Comparison of ENCODE assay signal across 1 cellular context in genomic region chr12:98397323-98398105, GRCh38.
TF ChIP-seq lines count a peak whose summit lies in the region.

No MANE protein-coding gene starts in this region.

TF ChIP-seq in HEK293, 187 proteins besides CTCF, POLR2A, EP300 and RAD21 (continued from another document and continues in another):
- TF ChIP-seq, protein P1, sequence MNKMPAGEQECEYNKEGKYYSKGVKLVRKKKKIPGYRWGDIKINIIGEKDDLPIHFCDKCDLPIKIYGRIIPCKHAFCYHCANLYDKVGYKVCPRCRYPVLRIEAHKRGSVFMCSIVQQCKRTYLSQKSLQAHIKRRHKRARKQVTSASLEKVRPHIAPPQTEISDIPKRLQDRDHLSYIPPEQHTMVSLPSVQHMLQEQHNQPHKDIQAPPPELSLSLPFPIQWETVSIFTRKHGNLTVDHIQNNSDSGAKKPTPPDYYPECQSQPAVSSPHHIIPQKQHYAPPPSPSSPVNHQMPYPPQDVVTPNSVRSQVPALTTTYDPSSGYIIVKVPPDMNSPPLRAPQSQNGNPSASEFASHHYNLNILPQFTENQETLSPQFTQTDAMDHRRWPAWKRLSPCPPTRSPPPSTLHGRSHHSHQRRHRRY (tag by site-specific recombination; IDR thresholded peaks at IDR 0.05): no peak
- TF ChIP-seq SCRT2 (tag by site-specific recombination; IDR thresholded peaks at IDR 0.05) (peak; percentile 44; the same call in 1 of the 2 replicates), WT1 (tag by site-specific recombination; IDR thresholded peaks at IDR 0.05) (no peak), HOXA7 (CRISPR knock-in tag; IDR thresholded peaks at IDR 0.05; ENCODE audit: borderline replicate concordance) (no peak), ZFHX2 (tag by site-specific recombination; conservative IDR thresholded peaks at IDR 0.05) (no peak), ZNF560 (tag by site-specific recombination; IDR thresholded peaks at IDR 0.05; ENCODE audit: borderline replicate concordance) (no peak), GLI2 (tag by site-specific recombination; IDR thresholded peaks at IDR 0.05; ENCODE audit: borderline replicate concordance, low read depth) (no peak), ZNF311 (tag by site-specific recombination; IDR thresholded peaks at IDR 0.05; ENCODE audit: borderline replicate concordance) (no peak), ATF2 (tag by site-specific recombination; IDR thresholded peaks at IDR 0.05; ENCODE audit: low read depth) (no peak), ZNF292 (tag by site-specific recombination; IDR thresholded peaks at IDR 0.05; ENCODE audit: borderline replicate concordance, low read depth) (no peak), PRDM6 (tag by site-specific recombination; IDR thresholded peaks at IDR 0.05) (no peak), OSR2 (tag by site-specific recombination; IDR thresholded peaks at IDR 0.05) (no peak), ZNF571 (tag by site-specific recombination; IDR thresholded peaks at IDR 0.05) (no peak), SP7 (tag by site-specific recombination; IDR thresholded peaks at IDR 0.05) (0 out of 2 replicates have a peak, but pooled peaks have one; percentile 22), SP2 (tag by site-specific recombination; IDR thresholded peaks at IDR 0.05) (no peak), ZIC2 (tag by site-specific recombination; IDR thresholded peaks at IDR 0.05) (0 out of 2 replicates have a peak, but pooled peaks have one; percentile 27), ZNF221 (tag by site-specific recombination; IDR thresholded peaks at IDR 0.05; ENCODE audit: borderline replicate concordance) (no peak), ZNF274 (IDR thresholded peaks at IDR 0.05; ENCODE audit: low read length) (no peak), ZNF274 (tag by site-specific recombination; IDR thresholded peaks at IDR 0.05; ENCODE audit: borderline replicate concordance) (no peak), ZNF777 (tag by site-specific recombination; IDR thresholded peaks at IDR 0.05; ENCODE audit: borderline replicate concordance) (no peak), ZNF19 (tag by site-specific recombination; IDR thresholded peaks at IDR 0.05; ENCODE audit: low read depth) (no peak), ZNF521 (tag by site-specific recombination; IDR thresholded peaks at IDR 0.05) (no peak), ZSCAN23 (tag by site-specific recombination; IDR thresholded peaks at IDR 0.05) (no peak), ZSCAN16 (tag by site-specific recombination; IDR thresholded peaks at IDR 0.05) (no peak), KLF1 (tag by site-specific recombination; IDR thresholded peaks at IDR 0.05) (no peak), OVOL3 (tag by site-specific recombination; IDR thresholded peaks at IDR 0.05) (no peak), ZNF624 (tag by site-specific recombination; IDR thresholded peaks at IDR 0.05) (no peak), ZNF585B (tag by site-specific recombination; IDR thresholded peaks at IDR 0.05) (no peak), ZNF302 (tag by site-specific recombination; IDR thresholded peaks at IDR 0.05; ENCODE audit: low read depth) (no peak), ZNF169 (tag by site-specific recombination; IDR thresholded peaks at IDR 0.05) (no peak), KLF9 (tag by site-specific recombination; IDR thresholded peaks at IDR 0.05; ENCODE audit: low read depth) (no peak), BCL11A (tag by site-specific recombination; IDR thresholded peaks at IDR 0.05; ENCODE audit: low read depth) (no peak), ZNF239 (tag by site-specific recombination; IDR thresholded peaks at IDR 0.05) (no peak), TRIM28 (IDR thresholded peaks at IDR 0.05; ENCODE audit: borderline replicate concordance, low read length) (peak; percentile 72; the same call in 1 of the 2 replicates), ZNF704 (tag by site-specific recombination; IDR thresholded peaks at IDR 0.05) (no peak), PRDM1 (tag by site-specific recombination; IDR thresholded peaks at IDR 0.05) (0 out of 2 replicates have a peak, but pooled peaks have one; percentile 53), ZBTB48 (tag by site-specific recombination; IDR thresholded peaks at IDR 0.05) (no peak)
- TF ChIP-seq, protein P2, sequence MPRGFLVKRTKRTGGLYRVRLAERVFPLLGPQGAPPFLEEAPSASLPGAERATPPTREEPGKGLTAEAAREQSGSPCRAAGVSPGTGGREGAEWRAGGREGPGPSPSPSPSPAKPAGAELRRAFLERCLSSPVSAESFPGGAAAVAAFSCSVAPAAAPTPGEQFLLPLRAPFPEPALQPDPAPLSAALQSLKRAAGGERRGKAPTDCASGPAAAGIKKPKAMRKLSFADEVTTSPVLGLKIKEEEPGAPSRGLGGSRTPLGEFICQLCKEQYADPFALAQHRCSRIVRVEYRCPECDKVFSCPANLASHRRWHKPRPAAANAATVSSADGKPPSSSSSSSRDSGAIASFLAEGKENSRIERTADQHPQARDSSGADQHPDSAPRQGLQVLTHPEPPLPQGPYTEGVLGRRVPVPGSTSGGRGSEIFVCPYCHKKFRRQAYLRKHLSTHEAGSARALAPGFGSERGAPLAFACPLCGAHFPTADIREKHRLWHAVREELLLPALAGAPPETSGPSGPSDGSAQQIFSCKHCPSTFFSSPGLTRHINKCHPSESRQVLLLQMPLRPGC (tag by site-specific recombination; IDR thresholded peaks at IDR 0.05): no peak
- TF ChIP-seq, protein P3, sequence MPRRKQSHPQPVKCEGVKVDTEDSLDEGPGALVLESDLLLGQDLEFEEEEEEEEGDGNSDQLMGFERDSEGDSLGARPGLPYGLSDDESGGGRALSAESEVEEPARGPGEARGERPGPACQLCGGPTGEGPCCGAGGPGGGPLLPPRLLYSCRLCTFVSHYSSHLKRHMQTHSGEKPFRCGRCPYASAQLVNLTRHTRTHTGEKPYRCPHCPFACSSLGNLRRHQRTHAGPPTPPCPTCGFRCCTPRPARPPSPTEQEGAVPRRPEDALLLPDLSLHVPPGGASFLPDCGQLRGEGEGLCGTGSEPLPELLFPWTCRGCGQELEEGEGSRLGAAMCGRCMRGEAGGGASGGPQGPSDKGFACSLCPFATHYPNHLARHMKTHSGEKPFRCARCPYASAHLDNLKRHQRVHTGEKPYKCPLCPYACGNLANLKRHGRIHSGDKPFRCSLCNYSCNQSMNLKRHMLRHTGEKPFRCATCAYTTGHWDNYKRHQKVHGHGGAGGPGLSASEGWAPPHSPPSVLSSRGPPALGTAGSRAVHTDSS (tag by site-specific recombination; IDR thresholded peaks at IDR 0.05): no peak
- TF ChIP-seq, protein P4, sequence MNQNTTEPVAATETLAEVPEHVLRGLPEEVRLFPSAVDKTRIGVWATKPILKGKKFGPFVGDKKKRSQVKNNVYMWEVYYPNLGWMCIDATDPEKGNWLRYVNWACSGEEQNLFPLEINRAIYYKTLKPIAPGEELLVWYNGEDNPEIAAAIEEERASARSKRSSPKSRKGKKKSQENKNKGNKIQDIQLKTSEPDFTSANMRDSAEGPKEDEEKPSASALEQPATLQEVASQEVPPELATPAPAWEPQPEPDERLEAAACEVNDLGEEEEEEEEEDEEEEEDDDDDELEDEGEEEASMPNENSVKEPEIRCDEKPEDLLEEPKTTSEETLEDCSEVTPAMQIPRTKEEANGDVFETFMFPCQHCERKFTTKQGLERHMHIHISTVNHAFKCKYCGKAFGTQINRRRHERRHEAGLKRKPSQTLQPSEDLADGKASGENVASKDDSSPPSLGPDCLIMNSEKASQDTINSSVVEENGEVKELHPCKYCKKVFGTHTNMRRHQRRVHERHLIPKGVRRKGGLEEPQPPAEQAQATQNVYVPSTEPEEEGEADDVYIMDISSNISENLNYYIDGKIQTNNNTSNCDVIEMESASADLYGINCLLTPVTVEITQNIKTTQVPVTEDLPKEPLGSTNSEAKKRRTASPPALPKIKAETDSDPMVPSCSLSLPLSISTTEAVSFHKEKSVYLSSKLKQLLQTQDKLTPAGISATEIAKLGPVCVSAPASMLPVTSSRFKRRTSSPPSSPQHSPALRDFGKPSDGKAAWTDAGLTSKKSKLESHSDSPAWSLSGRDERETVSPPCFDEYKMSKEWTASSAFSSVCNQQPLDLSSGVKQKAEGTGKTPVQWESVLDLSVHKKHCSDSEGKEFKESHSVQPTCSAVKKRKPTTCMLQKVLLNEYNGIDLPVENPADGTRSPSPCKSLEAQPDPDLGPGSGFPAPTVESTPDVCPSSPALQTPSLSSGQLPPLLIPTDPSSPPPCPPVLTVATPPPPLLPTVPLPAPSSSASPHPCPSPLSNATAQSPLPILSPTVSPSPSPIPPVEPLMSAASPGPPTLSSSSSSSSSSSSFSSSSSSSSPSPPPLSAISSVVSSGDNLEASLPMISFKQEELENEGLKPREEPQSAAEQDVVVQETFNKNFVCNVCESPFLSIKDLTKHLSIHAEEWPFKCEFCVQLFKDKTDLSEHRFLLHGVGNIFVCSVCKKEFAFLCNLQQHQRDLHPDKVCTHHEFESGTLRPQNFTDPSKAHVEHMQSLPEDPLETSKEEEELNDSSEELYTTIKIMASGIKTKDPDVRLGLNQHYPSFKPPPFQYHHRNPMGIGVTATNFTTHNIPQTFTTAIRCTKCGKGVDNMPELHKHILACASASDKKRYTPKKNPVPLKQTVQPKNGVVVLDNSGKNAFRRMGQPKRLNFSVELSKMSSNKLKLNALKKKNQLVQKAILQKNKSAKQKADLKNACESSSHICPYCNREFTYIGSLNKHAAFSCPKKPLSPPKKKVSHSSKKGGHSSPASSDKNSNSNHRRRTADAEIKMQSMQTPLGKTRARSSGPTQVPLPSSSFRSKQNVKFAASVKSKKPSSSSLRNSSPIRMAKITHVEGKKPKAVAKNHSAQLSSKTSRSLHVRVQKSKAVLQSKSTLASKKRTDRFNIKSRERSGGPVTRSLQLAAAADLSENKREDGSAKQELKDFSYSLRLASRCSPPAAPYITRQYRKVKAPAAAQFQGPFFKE (tag by site-specific recombination; IDR thresholded peaks at IDR 0.05; ENCODE audit: borderline replicate concordance): no peak
- TF ChIP-seq, protein P5, sequence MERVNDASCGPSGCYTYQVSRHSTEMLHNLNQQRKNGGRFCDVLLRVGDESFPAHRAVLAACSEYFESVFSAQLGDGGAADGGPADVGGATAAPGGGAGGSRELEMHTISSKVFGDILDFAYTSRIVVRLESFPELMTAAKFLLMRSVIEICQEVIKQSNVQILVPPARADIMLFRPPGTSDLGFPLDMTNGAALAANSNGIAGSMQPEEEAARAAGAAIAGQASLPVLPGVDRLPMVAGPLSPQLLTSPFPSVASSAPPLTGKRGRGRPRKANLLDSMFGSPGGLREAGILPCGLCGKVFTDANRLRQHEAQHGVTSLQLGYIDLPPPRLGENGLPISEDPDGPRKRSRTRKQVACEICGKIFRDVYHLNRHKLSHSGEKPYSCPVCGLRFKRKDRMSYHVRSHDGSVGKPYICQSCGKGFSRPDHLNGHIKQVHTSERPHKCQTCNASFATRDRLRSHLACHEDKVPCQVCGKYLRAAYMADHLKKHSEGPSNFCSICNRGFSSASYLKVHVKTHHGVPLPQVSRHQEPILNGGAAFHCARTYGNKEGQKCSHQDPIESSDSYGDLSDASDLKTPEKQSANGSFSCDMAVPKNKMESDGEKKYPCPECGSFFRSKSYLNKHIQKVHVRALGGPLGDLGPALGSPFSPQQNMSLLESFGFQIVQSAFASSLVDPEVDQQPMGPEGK (tag by site-specific recombination; IDR thresholded peaks at IDR 0.05): peak; percentile 46; the same call in 1 of the 2 replicates
- TF ChIP-seq, protein P6, sequence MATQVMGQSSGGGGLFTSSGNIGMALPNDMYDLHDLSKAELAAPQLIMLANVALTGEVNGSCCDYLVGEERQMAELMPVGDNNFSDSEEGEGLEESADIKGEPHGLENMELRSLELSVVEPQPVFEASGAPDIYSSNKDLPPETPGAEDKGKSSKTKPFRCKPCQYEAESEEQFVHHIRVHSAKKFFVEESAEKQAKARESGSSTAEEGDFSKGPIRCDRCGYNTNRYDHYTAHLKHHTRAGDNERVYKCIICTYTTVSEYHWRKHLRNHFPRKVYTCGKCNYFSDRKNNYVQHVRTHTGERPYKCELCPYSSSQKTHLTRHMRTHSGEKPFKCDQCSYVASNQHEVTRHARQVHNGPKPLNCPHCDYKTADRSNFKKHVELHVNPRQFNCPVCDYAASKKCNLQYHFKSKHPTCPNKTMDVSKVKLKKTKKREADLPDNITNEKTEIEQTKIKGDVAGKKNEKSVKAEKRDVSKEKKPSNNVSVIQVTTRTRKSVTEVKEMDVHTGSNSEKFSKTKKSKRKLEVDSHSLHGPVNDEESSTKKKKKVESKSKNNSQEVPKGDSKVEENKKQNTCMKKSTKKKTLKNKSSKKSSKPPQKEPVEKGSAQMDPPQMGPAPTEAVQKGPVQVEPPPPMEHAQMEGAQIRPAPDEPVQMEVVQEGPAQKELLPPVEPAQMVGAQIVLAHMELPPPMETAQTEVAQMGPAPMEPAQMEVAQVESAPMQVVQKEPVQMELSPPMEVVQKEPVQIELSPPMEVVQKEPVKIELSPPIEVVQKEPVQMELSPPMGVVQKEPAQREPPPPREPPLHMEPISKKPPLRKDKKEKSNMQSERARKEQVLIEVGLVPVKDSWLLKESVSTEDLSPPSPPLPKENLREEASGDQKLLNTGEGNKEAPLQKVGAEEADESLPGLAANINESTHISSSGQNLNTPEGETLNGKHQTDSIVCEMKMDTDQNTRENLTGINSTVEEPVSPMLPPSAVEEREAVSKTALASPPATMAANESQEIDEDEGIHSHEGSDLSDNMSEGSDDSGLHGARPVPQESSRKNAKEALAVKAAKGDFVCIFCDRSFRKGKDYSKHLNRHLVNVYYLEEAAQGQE (tag by site-specific recombination; IDR thresholded peaks at IDR 0.05): no peak
